ENCODE assay signal across 31 cellular contexts in the genomic region with DNA sequence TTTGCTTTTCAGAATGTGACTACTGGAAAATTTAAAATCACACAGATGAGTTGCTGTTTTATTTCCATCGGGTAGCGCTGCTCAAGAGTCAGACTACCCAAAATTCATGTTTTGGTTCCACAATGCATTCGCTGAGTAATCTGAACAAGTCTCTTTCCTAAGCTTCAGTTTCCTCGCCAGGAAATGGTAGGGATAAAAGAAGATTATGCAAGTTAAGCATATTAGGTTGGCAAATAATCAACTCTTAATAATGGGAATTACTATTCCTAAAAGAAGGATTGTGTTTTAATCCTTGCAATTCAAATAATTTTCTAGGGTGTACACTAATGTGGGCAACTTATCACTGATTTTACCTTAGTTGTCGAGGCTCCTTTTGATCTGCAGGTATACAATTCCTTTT.
"Had no signal": no experiment of that assay in that cellular context is flagged by ENCODE, and none has a peak within 500 bp of the region (broad histone marks: within the 10 kb centered on the region; RNA-seq: fewer than 3 reads in every experiment).

No MANE protein-coding gene starts in this region.

- H3K9me3 ChIP-seq: ovary, psoas muscle, suprapubic skin, testis, tibial artery, transverse colon, upper lobe of right lung, uterus had no signal

- H3K4me3 ChIP-seq: neural progenitor cell, ovary, psoas muscle, skin epidermis, smooth muscle cell, spleen, suprapubic skin, testis, tibial artery, transverse colon, upper lobe of right lung, uterus had no signal

- H3K4me3 Mint-ChIP-seq: natural killer cell; nephron; neural progenitor cell; stimulated activated memory B cell treated with anti-CD40 and anti-IgM and Interleukin-4, amounts not matched to agents 10 μg/mL and 1 μg/mL and 100 μg/mL, for 72 hours; stimulated activated naive CD8-positive, alpha-beta T cell treated with anti-CD3 and anti-CD28 coated beads, Interleukin-15, amount 100 ng/mL, for 72 hours; type B pancreatic cell had no signal

- H3K4me2 ChIP-seq: neural progenitor cell, smooth muscle cell had no signal

- ATAC-seq: natural killer cell; psoas muscle; right cardiac atrium; sciatic nerve; stimulated activated memory B cell treated with anti-CD40 and anti-IgM and Interleukin-4, amounts not matched to agents 10 μg/mL and 1 μg/mL and 100 μg/mL, for 72 hours; stimulated activated naive CD8-positive, alpha-beta T cell treated with anti-CD3 and anti-CD28 coated beads, Interleukin-15, amount 100 ng/mL, for 72 hours; stimulated activated naive CD8-positive, alpha-beta T cell treated with anti-CD3 and anti-CD28 coated beads, Interleukin-15, Interleukin-2, amounts not matched to agents 100 U/mL and 50 U/mL, for 24 hours; upper lobe of right lung had no signal

- H3K27ac Mint-ChIP-seq: natural killer cell; nephron; stimulated activated memory B cell treated with anti-CD40 and anti-IgM and Interleukin-4, amounts not matched to agents 10 μg/mL and 1 μg/mL and 100 μg/mL, for 72 hours; stimulated activated naive CD8-positive, alpha-beta T cell treated with anti-CD3 and anti-CD28 coated beads, Interleukin-15, amount 100 ng/mL, for 72 hours; type B pancreatic cell had no signal

- DNase-seq: natural killer cell; occipital lobe; ovary; posterior cingulate gyrus; psoas muscle; right cardiac atrium; spleen; stimulated activated CD4-positive, alpha-beta T cell treated with anti-CD3 and anti-CD28 coated beads, Interleukin-12 subunit alpha, Interleukin-12 subunit beta, amount 100 ng/mL, for 4 hours; stimulated activated CD4-positive, alpha-beta T cell treated with anti-CD3 and anti-CD28 coated beads, Interleukin-1b, Interleukin-23, amount 100 ng/mL, for 48 hours; stimulated activated CD4-positive, alpha-beta T cell treated with anti-CD3 and anti-CD28 coated beads, Interleukin-4, amount 100 ng/mL, for 1 hour; stimulated activated CD4-positive, alpha-beta T cell treated with anti-CD3 and anti-CD28 coated beads, Interleukin-4, amount 100 ng/mL, for 4 hours; stimulated activated CD8-positive, alpha-beta memory T cell treated with anti-CD3 and anti-CD28 coated beads, Interleukin-4, amount 100 ng/mL, for 48 hours; stimulated activated naive CD4-positive, alpha-beta T cell; stimulated activated naive CD8-positive, alpha-beta T cell treated with anti-CD3 and anti-CD28 coated beads, Interleukin-15, amount 100 ng/mL, for 72 hours; stimulated activated naive CD8-positive, alpha-beta T cell treated with anti-CD3 and anti-CD28 coated beads, Interleukin-15, Interleukin-2, amounts not matched to agents 100 U/mL and 50 U/mL, for 24 hours; substantia nigra; testis; tibial artery; transverse colon; upper lobe of right lung; uterus had no signal

- H3K27me3 ChIP-seq: ovary, spleen, suprapubic skin, testis, tibial artery, transverse colon, upper lobe of right lung, uterus had no signal

- H3K4me1 Mint-ChIP-seq: natural killer cell; nephron; stimulated activated memory B cell treated with anti-CD40 and anti-IgM and Interleukin-4, amounts not matched to agents 10 μg/mL and 1 μg/mL and 100 μg/mL, for 72 hours; stimulated activated naive CD8-positive, alpha-beta T cell treated with anti-CD3 and anti-CD28 coated beads, Interleukin-15, amount 100 ng/mL, for 72 hours had no signal

- H3K4me1 ChIP-seq: parathyroid adenoma, psoas muscle, spleen, suprapubic skin, testis, tibial artery, transverse colon, upper lobe of right lung, uterus had no signal

- H3K36me3 ChIP-seq: neural progenitor cell, ovary, spleen, suprapubic skin, tibial artery, transverse colon, upper lobe of right lung, uterus had no signal

- H3K27ac ChIP-seq: neural progenitor cell, ovary, parathyroid adenoma, psoas muscle, skin epidermis, spleen, suprapubic skin, testis, tibial artery, transverse colon, upper lobe of right lung, uterus had no signal

- H3K36me3 Mint-ChIP-seq: natural killer cell had no signal

- H3K27me3 Mint-ChIP-seq: progenitor cell of endocrine pancreas; stimulated activated memory B cell treated with anti-CD40 and anti-IgM and Interleukin-4, amounts not matched to agents 10 μg/mL and 1 μg/mL and 100 μg/mL, for 72 hours; stimulated activated naive CD8-positive, alpha-beta T cell treated with anti-CD3 and anti-CD28 coated beads, Interleukin-15, amount 100 ng/mL, for 72 hours; type B pancreatic cell had no signal

- H3K9me3 Mint-ChIP-seq: natural killer cell; nephron; stimulated activated memory B cell treated with anti-CD40 and anti-IgM and Interleukin-4, amounts not matched to agents 10 μg/mL and 1 μg/mL and 100 μg/mL, for 72 hours had no signal
